15 cellular contexts compared by ENCODE assay signal in genomic region chr16:66701061-66701460, GRCh38.
"Had no signal": no experiment of that assay in that cellular context is flagged by ENCODE, and none has a peak within 500 bp of the region (broad histone marks: within the 10 kb centered on the region; RNA-seq: fewer than 3 reads in every experiment).

No MANE protein-coding gene starts in this region.

- H3K27ac ChIP-seq: breast epithelium, esophagus squamous epithelium, gastrocnemius medialis, heart right ventricle, left lung, VCaP had no signal

- H3K27me3 ChIP-seq: breast epithelium, esophagus squamous epithelium, gastrocnemius medialis, heart right ventricle, left lung had no signal

- H3K4me1 ChIP-seq: breast epithelium had no signal

- H3K9me3 ChIP-seq: breast epithelium, esophagus squamous epithelium, gastrocnemius medialis, heart right ventricle, left lung had no signal

- H3K4me3 ChIP-seq: breast epithelium, esophagus squamous epithelium, gastrocnemius medialis, heart right ventricle, left lung had no signal

- ATAC-seq: activated CD8-positive, alpha-beta T cell treated with anti-CD3 and anti-CD28 coated beads, Interleukin-2, amount 10 ng/mL, durations not matched to agents 7 days and 5 days; gastrocnemius medialis; heart right ventricle; left lung; natural killer cell treated with Interleukin-12 subunit alpha and Interleukin-12 subunit beta and Interleukin-15 and Interleukin-18, amount 100 ng/mL, for 72 hours; stimulated activated naive CD8-positive, alpha-beta T cell treated with anti-CD3 and anti-CD28 coated beads, Interleukin-15, Interleukin-2, amounts not matched to agents 100 U/mL and 50 U/mL, for 24 hours had no signal

- DNase-seq: activated CD4-positive, alpha-beta T cell treated with anti-CD3 and anti-CD28 coated beads for 48 hours; activated CD8-positive, alpha-beta memory T cell treated with anti-CD3 and anti-CD28 coated beads, Interleukin-2, amount 50 U/mL, for 48 hours; activated CD8-positive, alpha-beta T cell treated with anti-CD3 and anti-CD28 coated beads, Interleukin-2, amount 10 ng/mL, durations not matched to agents 7 days and 5 days; esophagus squamous epithelium; gastrocnemius medialis; heart right ventricle; islet precursor cell; left lung; stimulated activated CD4-positive, alpha-beta T cell treated with anti-CD3 and anti-CD28 coated beads, Interleukin-4, amount 100 ng/mL, for 1 hour; stimulated activated CD8-positive, alpha-beta memory T cell treated with anti-CD3 and anti-CD28 coated beads, Interleukin-4, amount 100 ng/mL, for 48 hours; stimulated activated naive CD8-positive, alpha-beta T cell treated with anti-CD3 and anti-CD28 coated beads, Interleukin-15, Interleukin-2, amounts not matched to agents 100 U/mL and 50 U/mL, for 24 hours; T-helper 9 cell had no signal

- H3K36me3 ChIP-seq: breast epithelium, esophagus squamous epithelium, gastrocnemius medialis, heart right ventricle, left lung had no signal
